Comparison of ENCODE assay signal across 9 cellular contexts in genomic region chr3:37993067-37993809, GRCh38. TPM values are rescaled to one million over a fixed set of nuclear protein-coding genes. Genes with fewer than 3 reads are reported as not detected.
A peak's percentile ranks its signal among the peaks of the same experiment; 100 is the strongest.
DNase-seq lines count a peak whose midpoint lies in the region; ATAC-seq and TF ChIP-seq lines count a peak whose summit lies in the region.
"Had no signal": no experiment of that assay in that cellular context is flagged by ENCODE, and none has a peak within 500 bp of the region (broad histone marks: within the 10 kb centered on the region; RNA-seq: fewer than 3 reads in every experiment).

No MANE protein-coding gene starts in this region.

- H3K36me3 Mint-ChIP-seq in T-helper 17 cell (ENCODE audit: low read depth) = peaks cover 2% of the 10 kb centered on the region

- peaks cover 5% of the 10 kb centered on the region for H3K36me3 ChIP-seq in rectal smooth muscle tissue (ENCODE audit: control insufficient read depth, insufficient read depth, low read length)

- no peak for ATAC-seq in T-helper 17 cell

- no peak overlapping the region for H3K27ac ChIP-seq in rectal smooth muscle tissue (ENCODE audit: low read depth, low read length)

- H3K4me1 Mint-ChIP-seq in T-helper 17 cell = peaks cover 45% of the 10 kb centered on the region

- TF ChIP-seq CTCF in GM12864 (IDR thresholded peaks at IDR 0.05; ENCODE audit: low read depth, low read length, missing control alignments) (no peak), fibroblast of pulmonary artery (IDR thresholded peaks at IDR 0.05; ENCODE audit: low read length, missing control alignments) (no peak)

- peaks cover 6% of the 10 kb centered on the region for H3K4me1 ChIP-seq in rectal smooth muscle tissue (ENCODE audit: control insufficient read depth, insufficient read depth, low read length)

- no peak for DNase-seq in GM12864 (ENCODE audit: low read depth)
- DNase-seq in T-helper 17 cell = no peak
- DNase-seq in fibroblast of pulmonary artery (ENCODE audit: low read depth) = no peak
- no peak for DNase-seq in NCI-H2171 (lab: John Stamatoyannopoulos, UW)
- DNase-seq in AG08396 (ENCODE audit: low spot score) = no peak
- no peak for DNase-seq in kidney tubule cell (ENCODE audit: low spot score)
- no peak for DNase-seq in amygdala (lab: John Stamatoyannopoulos, UW)

- peak overlapping the region; percentile 93 for H3K4me3 Mint-ChIP-seq in T-helper 17 cell

- H3K27me3 ChIP-seq in rectal smooth muscle tissue (ENCODE audit: control insufficient read depth, insufficient read depth, low read length) = no peaks in the 10 kb centered on the region

- H3K9ac ChIP-seq in rectal smooth muscle tissue (ENCODE audit: low read length) = no peak overlapping the region

- H3K4me3 ChIP-seq in GM12864 (ENCODE audit: low read depth, low read length) (peak overlapping the region; percentile 63), fibroblast of pulmonary artery (replicated peaks; ENCODE audit: low read depth, low read length) (peak overlapping the region; percentile 64), rectal smooth muscle tissue (ENCODE audit: low read length) (peak overlapping the region; percentile 71)

- H3K27ac Mint-ChIP-seq in T-helper 17 cell = peak overlapping the region; percentile 96

- H3K9me3 ChIP-seq in T-helper 17 cell (ENCODE audit: control insufficient read depth, low read length, poor library complexity, severe bottlenecking) = no peaks in the 10 kb centered on the region

- no peaks in the 10 kb centered on the region for H3K27me3 Mint-ChIP-seq in T-helper 17 cell

RNA-seq across cellular contexts. Expression of gene VILL, which starts 2.7 kb away (rescaled TPM):
- 10 to 100 TPM; 21.6 to 30.1 TPM for total RNA-seq in T-helper 17 cell

RNA-seq across cellular contexts. Expression of gene PLCD1, which starts 36.2 kb away (rescaled TPM):
- 10 to 100 TPM; 61.8 to 67.1 TPM for total RNA-seq in T-helper 17 cell

RNA-seq across cellular contexts. Expression of gene DLEC1, which starts 45.8 kb away (rescaled TPM):
- total RNA-seq in T-helper 17 cell = 10 to 100 TPM in 1 of 2 donors, 1 to 10 TPM in 1; 8.6 to 16.3 TPM
- total RNA-seq: myocyte had no signal
